ENCODE assay signal across 17 cellular contexts in genomic region chr9:2984481-2984880, GRCh38.
DNase-seq lines count a peak whose midpoint lies in the region; TF ChIP-seq lines count a peak whose summit lies in the region.
"Had no signal": no experiment of that assay in that cellular context is flagged by ENCODE, and none has a peak within 500 bp of the region (broad histone marks: within the 10 kb centered on the region; RNA-seq: fewer than 3 reads in every experiment).

No MANE protein-coding gene starts in this region.

- DNase-seq in AG10803 (ENCODE audit: low read depth) (peak; percentile 50), caudate nucleus (lab: John Stamatoyannopoulos, UW) (peak in 4 of 61 donors; percentile 10 to 23 (median 18)), kidney glomerular epithelial cell (lab: John Stamatoyannopoulos, UW) (peak; percentile 19), superior temporal gyrus (ENCODE audit: extremely low spot score) (peak; percentile 24), T-helper 2 cell (no peak), activated gamma-delta T cell (lab: John Stamatoyannopoulos, UW) (no peak), inferior parietal cortex (ENCODE audit: extremely low spot score) (no peak)
- DNase-seq: 8988T; BE2C; C1 segment of cervical spinal cord; CD4-positive, CD25-positive, alpha-beta regulatory T cell; CD8-positive, alpha-beta memory T cell; COR-L47; DMS 273 treated with DMSO at 0.1 percent for 48 hours; DMS53; DND-41 had no signal

- H3K4me3 ChIP-seq in AG10803 (ENCODE audit: low read length): no peak overlapping the region
- H3K4me3 ChIP-seq: GM23338 had no signal

- no peak for TF ChIP-seq CTCF in AG10803 (conservative IDR thresholded peaks at IDR 0.05; ENCODE audit: low read length)

- peak overlapping the region; percentile 13 for H3K27ac ChIP-seq in caudate nucleus (ENCODE audit: low read depth, low read length)

Comparison
In these comparisons a context has a peak if more than half of its experiments do, and no peak if none do; other contexts are left out.
1. DNase-seq: peak in AG10803 (single experiment), kidney glomerular epithelial cell (single experiment) and superior temporal gyrus (single experiment); none in T-helper 2 cell (0 of 5), activated gamma-delta T cell (single experiment) and inferior parietal cortex (single experiment).